11 cellular contexts compared by ENCODE assay signal in the genomic region with DNA sequence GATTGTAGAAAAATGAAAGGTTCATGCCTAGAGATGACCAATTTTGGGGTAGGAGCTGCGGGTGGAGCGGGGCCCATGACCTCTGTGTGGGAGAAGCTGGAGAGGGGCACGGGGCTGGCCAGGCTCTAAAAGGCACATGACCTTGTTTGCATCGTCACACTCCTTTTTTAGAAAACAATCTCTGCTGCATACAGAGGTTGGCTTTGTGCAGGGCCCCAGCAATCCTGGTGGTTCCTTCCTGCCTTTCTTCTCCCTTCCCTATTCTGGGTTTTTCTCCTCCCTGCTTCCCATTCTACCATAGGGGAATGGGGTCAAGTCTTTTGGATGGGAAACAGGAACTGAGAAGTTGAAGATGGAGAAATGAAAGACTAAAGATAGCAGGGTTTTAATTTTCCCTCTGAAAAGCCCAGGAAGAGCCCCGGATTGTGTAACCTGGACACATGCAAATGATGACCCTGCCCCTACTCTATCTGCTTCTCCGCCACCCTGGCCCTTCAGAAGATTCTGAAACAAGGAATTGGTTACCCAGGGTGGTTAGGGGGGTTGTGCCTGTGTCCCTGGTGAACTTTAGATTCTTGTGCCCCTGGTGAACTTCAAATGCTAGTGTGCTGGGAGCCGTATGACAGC. TPM values are rescaled to one million over a fixed set of nuclear protein-coding genes. Genes with fewer than 3 reads are reported as not detected.
DNase-seq lines count a peak whose midpoint lies in the region; TF ChIP-seq lines count a peak whose summit lies in the region.
"Had no signal": no experiment of that assay in that cellular context is flagged by ENCODE, and none has a peak within 500 bp of the region (broad histone marks: within the 10 kb centered on the region; RNA-seq: fewer than 3 reads in every experiment).

No MANE protein-coding gene starts in this region.

- H3K4me3 Mint-ChIP-seq in chondrocyte (ENCODE audit: unreplicated experiment) = no peak overlapping the region
- H3K4me3 Mint-ChIP-seq: activated B cell treated with CpG ODN at 0.5 μM for 24 hours had no signal

- no peak overlapping the region; the same call in 1 of the 2 replicates for H2AFZ ChIP-seq in GM23248

- TF ChIP-seq CTCF in chondrocyte (IDR thresholded peaks at IDR 0.05) = no peak

- peak overlapping the region; percentile 85 for H3K27ac Mint-ChIP-seq in chondrocyte (ENCODE audit: unreplicated experiment)
- H3K27ac Mint-ChIP-seq: activated B cell treated with CpG ODN at 0.5 μM for 24 hours had no signal

- H3K36me3 Mint-ChIP-seq in chondrocyte (ENCODE audit: low read depth) = no peaks in the 10 kb centered on the region

- peak overlapping the region; percentile 76 for H3K27ac ChIP-seq in GM23248
- H3K27ac ChIP-seq in layer of hippocampus (ENCODE audit: low read depth, low read length) = peak overlapping the region; percentile 74

- H3K27me3 ChIP-seq in GM23248 (replicated peaks; ENCODE audit: insufficient read depth) (no peaks in the 10 kb centered on the region), layer of hippocampus (ENCODE audit: control insufficient read depth, insufficient read depth, low read length) (no peaks in the 10 kb centered on the region), skeletal muscle satellite cell (ENCODE audit: control insufficient read depth, insufficient read depth, low read length) (no peaks in the 10 kb centered on the region)

- H3K79me2 ChIP-seq in GM23248 (ENCODE audit: insufficient read depth) = peaks cover 100% of the 10 kb centered on the region

- H3K4me2 ChIP-seq in GM23248 (ENCODE audit: unreplicated experiment) (peak overlapping the region; percentile 53), skeletal muscle satellite cell (ENCODE audit: low read length) (peak overlapping the region; percentile 22)

- no peaks in the 10 kb centered on the region for H3K9me3 Mint-ChIP-seq in chondrocyte (ENCODE audit: low read depth)
- H3K9me3 Mint-ChIP-seq: activated B cell treated with CpG ODN at 0.5 μM for 24 hours had no signal

- H3K9me3 ChIP-seq in GM23248 (ENCODE audit: low read depth) (no peaks in the 10 kb centered on the region), skeletal muscle satellite cell (replicated peaks; ENCODE audit: low read length) (no peaks in the 10 kb centered on the region)

- no peaks in the 10 kb centered on the region for H3K27me3 Mint-ChIP-seq in chondrocyte (ENCODE audit: low read depth)
- H3K27me3 Mint-ChIP-seq: activated B cell treated with CpG ODN at 0.5 μM for 24 hours had no signal

- H3F3A ChIP-seq in GM23248 (ENCODE audit: insufficient read depth) = peaks cover 66% of the 10 kb centered on the region

- H3K9me2 ChIP-seq in GM23248 (ENCODE audit: insufficient read depth) = no peaks in the 10 kb centered on the region

- in situ Hi-C loops in GM23248 (cut with MboI) = no loop called here

- no peak overlapping the region for H3K4me3 ChIP-seq in GM23248
- no peak overlapping the region for H3K4me3 ChIP-seq in skeletal muscle satellite cell (ENCODE audit: low read length)

- H3K4me1 Mint-ChIP-seq in chondrocyte (ENCODE audit: low read depth) = peaks cover 92% of the 10 kb centered on the region
- H3K4me1 Mint-ChIP-seq: activated B cell treated with CpG ODN at 0.5 μM for 24 hours had no signal

- H3K36me3 ChIP-seq in GM23248 (ENCODE audit: low read depth) (no peaks in the 10 kb centered on the region), skeletal muscle satellite cell (ENCODE audit: insufficient read depth, low read length) (no peaks in the 10 kb centered on the region)

- H4K20me1 ChIP-seq in GM23248 (ENCODE audit: insufficient read depth) = no peaks in the 10 kb centered on the region

- no peak for DNase-seq in GM23248
- DNase-seq in chondrocyte (ENCODE audit: low spot score) = no peak
- DNase-seq in D341Med (ENCODE audit: low spot score) = no peak
- DNase-seq in NCI-H774 (lab: John Stamatoyannopoulos, UW) = no peak
- no peak for DNase-seq in stimulated activated CD4-positive, alpha-beta T cell treated with anti-CD3 and anti-CD28 coated beads, Interleukin-4, amount 100 ng/mL, for 1 hour
- no peak for DNase-seq in LoVo (ENCODE audit: low spot score)
- DNase-seq: activated B cell treated with CpG ODN at 0.5 μM for 24 hours, activated gamma-delta T cell, NCI-H187 treated with DMSO at 0.1 percent for 48 hours had no signal

- WGBS in GM23248 (ENCODE audit: low coverage in 1 of 2, low lambda C conversion rate in 2 of 2, missing lambda C conversion rate in 2 of 2), 2 experiments = 72 to 73% methylated on average over 7 of the region's 7 CpGs

- H3K9ac ChIP-seq in GM23248 (peak overlapping the region; percentile 70), skeletal muscle satellite cell (ENCODE audit: low read depth, low read length) (peak overlapping the region; percentile 11)

- H3K4me1 ChIP-seq in GM23248 (ENCODE audit: insufficient read depth) (peaks cover 93% of the 10 kb centered on the region), skeletal muscle satellite cell (ENCODE audit: control insufficient read depth, insufficient read depth, low read length) (peaks cover 97% of the 10 kb centered on the region)

RNA-seq across cellular contexts. Expression of a gene that starts 53.9 kb away (rescaled TPM):
- 49.6 and 54.1 TPM in 2 replicates for total RNA-seq in GM23248 (2014; rRNA removed; shearing (Covaris generic))
- polyA plus RNA-seq in GM23248 (2016; fragmentation: Nextera tagmentation; extraction: Ambion mirVana) = 8.8 and 10.9 TPM in 2 replicates
- total RNA-seq in chondrocyte = 60.7 to 73.2 TPM (median 61.5 TPM) in 3 replicates
- 43.7 and 51.2 TPM in 2 replicates for total RNA-seq in skeletal muscle satellite cell (2012; rRNA removed)
- total RNA-seq: activated B cell treated with CpG ODN at 0.5 μM for 24 hours had no signal
